ENCODE assay signal across 8 cellular contexts in genomic region chr9:119368681-119369581, GRCh38. TPM values are rescaled to one million over a fixed set of nuclear protein-coding genes. Genes with fewer than 3 reads are reported as not detected.
DNase-seq lines count a peak whose midpoint lies in the region; ATAC-seq and TF ChIP-seq lines count a peak whose summit lies in the region.

TSS of gene BRINP1 (minus strand) at chr9:119369435. CDS start at chr9:119313355, 56,080 bp downstream.

- peak within 1 kb of the TSS; percentile 19 for H3K4me3 Mint-ChIP-seq in activated CD8-positive, alpha-beta memory T cell treated with anti-CD3 and anti-CD28 coated beads, Interleukin-2, amount 10 ng/mL, durations not matched to agents 7 days and 5 days
- H3K4me3 Mint-ChIP-seq in CD4-positive, alpha-beta T cell, result no peak within 1 kb of the TSS

- 2% methylated on average over 36 to 87 of the region's 91 CpGs for WGBS in body of pancreas, 2 donors
- 2 to 7% (median 5%) methylated on average over 63 to 91 of the region's 91 CpGs for WGBS in stomach, 5 donors

- TF ChIP-seq EP300 in stomach (IDR thresholded peaks at IDR 0.05), result no peak

- no peak for DNase-seq in activated CD8-positive, alpha-beta memory T cell treated with anti-CD3 and anti-CD28 coated beads, Interleukin-2, amount 10 ng/mL, durations not matched to agents 7 days and 5 days
- no peak for DNase-seq in activated CD8-positive, alpha-beta memory T cell treated with anti-CD3 and anti-CD28 coated beads, Interleukin-2, amount 50 U/mL, for 48 hours
- DNase-seq in body of pancreas, result peak in 3 of 4 donors; percentile 10 to 18 (median 15)
- peak; percentile 73 for DNase-seq in iPS-NIHi7 (ENCODE audit: extremely low spot score)
- no peak for DNase-seq in stomach
- DNase-seq in CD4-positive, alpha-beta T cell, result no peak
- no peak for DNase-seq in NCI-H146 (lab: John Stamatoyannopoulos, UW)
- no peak for DNase-seq in stimulated activated CD8-positive, alpha-beta memory T cell treated with anti-CD3 and anti-CD28 coated beads, Interleukin-4, amount 100 ng/mL, for 48 hours

- H3K27ac ChIP-seq in body of pancreas (no peak within 1 kb of the TSS), stomach (no peak within 1 kb of the TSS)
- H3K27ac ChIP-seq in CD4-positive, alpha-beta T cell (ENCODE audit: low read depth, low read length), result no peak within 1 kb of the TSS

- H3K4me1 ChIP-seq in body of pancreas, result peaks cover 14% of the 10 kb centered on the region
- peaks cover 0 to 17% (median 9%) of the 10 kb centered on the region in 4 donors for H3K4me1 ChIP-seq in stomach

- TF ChIP-seq CTCF in body of pancreas (IDR thresholded peaks at IDR 0.05), result no peak
- TF ChIP-seq CTCF in stomach (IDR thresholded peaks at IDR 0.05), result no peak
- TF ChIP-seq CTCF in CD4-positive, alpha-beta T cell (IDR thresholded peaks at IDR 0.05), result no peak

- intact Hi-C loops in body of pancreas (cut with DNase I) (no loop called here), stomach (cut with DNase I; ENCODE audit: low total_unique reads) (no loop called here)
- intact Hi-C loops in CD4-positive, alpha-beta T cell (cut with DNase I, micrococcal nuclease), result no loop called here

- CTCF ChIA-PET in activated CD8-positive, alpha-beta memory T cell treated with anti-CD3 and anti-CD28 coated beads, Interleukin-2, amount 10 ng/mL, durations not matched to agents 7 days and 5 days (lab: Charles Lee), result no interaction called here
- CTCF ChIA-PET in CD4-positive, alpha-beta T cell (lab: Charles Lee), result no interaction called here

- H3K27me3 ChIP-seq in body of pancreas (peaks cover 0 to 19% of the 10 kb centered on the region in 2 donors), stomach (peaks cover 14 to 60% (median 31%) of the 10 kb centered on the region in 3 donors)
- H3K27me3 ChIP-seq in CD4-positive, alpha-beta T cell (ENCODE audit: control insufficient read depth, insufficient read depth, low read length), result peaks cover 22% of the 10 kb centered on the region

- H3K27ac Mint-ChIP-seq in activated CD8-positive, alpha-beta memory T cell treated with anti-CD3 and anti-CD28 coated beads, Interleukin-2, amount 10 ng/mL, durations not matched to agents 7 days and 5 days, result peak within 1 kb of the TSS; percentile 24
- H3K27ac Mint-ChIP-seq in CD4-positive, alpha-beta T cell, result no peak within 1 kb of the TSS

- H3K9me3 Mint-ChIP-seq in activated CD8-positive, alpha-beta memory T cell treated with anti-CD3 and anti-CD28 coated beads, Interleukin-2, amount 10 ng/mL, durations not matched to agents 7 days and 5 days (ENCODE audit: low read depth), result peaks cover 2% of the 10 kb centered on the region
- H3K9me3 Mint-ChIP-seq in CD4-positive, alpha-beta T cell, result peaks cover 12% of the 10 kb centered on the region

- peaks cover 23% of the 10 kb centered on the region for H3K27me3 Mint-ChIP-seq in activated CD8-positive, alpha-beta memory T cell treated with anti-CD3 and anti-CD28 coated beads, Interleukin-2, amount 10 ng/mL, durations not matched to agents 7 days and 5 days
- peaks cover 72% of the 10 kb centered on the region for H3K27me3 Mint-ChIP-seq in CD4-positive, alpha-beta T cell

- POLR2A ChIA-PET in CD4-positive, alpha-beta T cell (lab: Charles Lee), result no interaction called here

- no peak for ATAC-seq in activated CD8-positive, alpha-beta memory T cell treated with anti-CD3 and anti-CD28 coated beads, Interleukin-2, amount 10 ng/mL, durations not matched to agents 7 days and 5 days
- peak; percentile 21 for ATAC-seq in body of pancreas
- ATAC-seq in CD4-positive, alpha-beta T cell (ENCODE audit: poor library complexity), result no peak

- peaks cover 4% of the 10 kb centered on the region for H3K36me3 Mint-ChIP-seq in activated CD8-positive, alpha-beta memory T cell treated with anti-CD3 and anti-CD28 coated beads, Interleukin-2, amount 10 ng/mL, durations not matched to agents 7 days and 5 days
- H3K36me3 Mint-ChIP-seq in CD4-positive, alpha-beta T cell (ENCODE audit: low read depth), result peaks cover 3% of the 10 kb centered on the region

- H3K9me3 ChIP-seq in body of pancreas (no peaks in the 10 kb centered on the region), stomach (peaks cover 0 to 21% (median 6%) of the 10 kb centered on the region in 4 donors)
- no peaks in the 10 kb centered on the region for H3K9me3 ChIP-seq in CD4-positive, alpha-beta T cell (ENCODE audit: control insufficient read depth, low read length)

- no peaks in the 10 kb centered on the region for H3K4me1 Mint-ChIP-seq in activated CD8-positive, alpha-beta memory T cell treated with anti-CD3 and anti-CD28 coated beads, Interleukin-2, amount 10 ng/mL, durations not matched to agents 7 days and 5 days
- no peaks in the 10 kb centered on the region for H3K4me1 Mint-ChIP-seq in CD4-positive, alpha-beta T cell (ENCODE audit: low read depth)

- TF ChIP-seq POLR2A in body of pancreas (IDR thresholded peaks at IDR 0.05), result no peak
- no peak for TF ChIP-seq POLR2A in stomach (IDR thresholded peaks at IDR 0.05)

- H3K36me3 ChIP-seq in body of pancreas (replicated peaks in 1 of 2; ENCODE audit: insufficient read depth in 1 of 2, low read depth in 2 of 2) (no peaks in the 10 kb centered on the region), stomach (no peaks in the 10 kb centered on the region)

- H3K4me3 ChIP-seq in body of pancreas (peak within 1 kb of the TSS in 1 of 2 donors; percentile 14), stomach (peak within 1 kb of the TSS; percentile 23 to 36 (median 31))

RNA-seq across cellular contexts. Expression of gene BRINP1, which starts in this region (rescaled TPM):
- total RNA-seq in activated CD8-positive, alpha-beta memory T cell treated with anti-CD3 and anti-CD28 coated beads, Interleukin-2, amount 10 ng/mL, durations not matched to agents 7 days and 5 days, result not detected
- total RNA-seq in body of pancreas, result 1 to 10 TPM in 1 of 2 donors, not detected in 1; 1.0 TPM
- 1 to 10 TPM in 1 of 5 donors, not detected in 4; 1.1 TPM for total RNA-seq in stomach
- polyA plus RNA-seq in stomach, result under 1 TPM in 2 of 3 donors, not detected in 1; 0.05 to 0.06 TPM
- total RNA-seq in CD4-positive, alpha-beta T cell, result not detected

Comparison
In these comparisons a context has a peak if more than half of its experiments do, and no peak if none do; other contexts are left out.
1. DNase-seq: peak in body of pancreas (3 of 4) and iPS-NIHi7 (single experiment); none in activated CD8-positive, alpha-beta memory T cell treated with anti-CD3 and anti-CD28 coated beads, Interleukin-2, amount 10 ng/mL, durations not matched to agents 7 days and 5 days (single experiment), activated CD8-positive, alpha-beta memory T cell treated with anti-CD3 and anti-CD28 coated beads, Interleukin-2, amount 50 U/mL, for 48 hours (single experiment), stomach (single experiment), CD4-positive, alpha-beta T cell (0 of 10), NCI-H146 (single experiment) and stimulated activated CD8-positive, alpha-beta memory T cell treated with anti-CD3 and anti-CD28 coated beads, Interleukin-4, amount 100 ng/mL, for 48 hours (single experiment).